1 cellular context compared by ENCODE assay signal in the genomic region with DNA sequence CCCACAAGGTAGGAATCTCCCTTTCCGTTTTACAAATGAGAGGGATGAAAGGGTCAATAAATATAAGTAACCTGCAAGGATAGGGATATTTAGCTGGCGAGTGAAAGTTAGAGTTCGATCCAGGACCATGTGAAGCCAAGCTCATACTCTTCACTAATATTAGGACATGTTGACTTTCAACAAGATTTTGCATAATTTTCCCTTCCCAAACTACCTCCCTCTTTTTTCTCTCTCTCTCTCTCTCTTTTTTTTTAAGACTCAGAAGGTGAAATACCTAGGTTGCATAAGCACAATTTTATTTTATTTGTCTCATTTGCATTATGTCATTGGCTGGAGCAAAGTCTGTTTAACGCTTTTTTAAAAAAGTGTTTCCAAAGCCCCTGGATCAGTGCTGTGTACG.
TF ChIP-seq lines count a peak whose summit lies in the region.

No MANE protein-coding gene starts in this region.

TF ChIP-seq in H1, 55 proteins besides CTCF, POLR2A, EP300 and RAD21:
- TF ChIP-seq, protein P1, sequence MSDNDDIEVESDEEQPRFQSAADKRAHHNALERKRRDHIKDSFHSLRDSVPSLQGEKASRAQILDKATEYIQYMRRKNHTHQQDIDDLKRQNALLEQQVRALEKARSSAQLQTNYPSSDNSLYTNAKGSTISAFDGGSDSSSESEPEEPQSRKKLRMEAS (IDR thresholded peaks at IDR 0.05), result no peak
- TF ChIP-seq PHF8 (conservative IDR thresholded peaks at IDR 0.05; ENCODE audit: low read depth, low read length), result no peak
